Comparison of ENCODE assay signal across 8 cellular contexts in the genomic region with DNA sequence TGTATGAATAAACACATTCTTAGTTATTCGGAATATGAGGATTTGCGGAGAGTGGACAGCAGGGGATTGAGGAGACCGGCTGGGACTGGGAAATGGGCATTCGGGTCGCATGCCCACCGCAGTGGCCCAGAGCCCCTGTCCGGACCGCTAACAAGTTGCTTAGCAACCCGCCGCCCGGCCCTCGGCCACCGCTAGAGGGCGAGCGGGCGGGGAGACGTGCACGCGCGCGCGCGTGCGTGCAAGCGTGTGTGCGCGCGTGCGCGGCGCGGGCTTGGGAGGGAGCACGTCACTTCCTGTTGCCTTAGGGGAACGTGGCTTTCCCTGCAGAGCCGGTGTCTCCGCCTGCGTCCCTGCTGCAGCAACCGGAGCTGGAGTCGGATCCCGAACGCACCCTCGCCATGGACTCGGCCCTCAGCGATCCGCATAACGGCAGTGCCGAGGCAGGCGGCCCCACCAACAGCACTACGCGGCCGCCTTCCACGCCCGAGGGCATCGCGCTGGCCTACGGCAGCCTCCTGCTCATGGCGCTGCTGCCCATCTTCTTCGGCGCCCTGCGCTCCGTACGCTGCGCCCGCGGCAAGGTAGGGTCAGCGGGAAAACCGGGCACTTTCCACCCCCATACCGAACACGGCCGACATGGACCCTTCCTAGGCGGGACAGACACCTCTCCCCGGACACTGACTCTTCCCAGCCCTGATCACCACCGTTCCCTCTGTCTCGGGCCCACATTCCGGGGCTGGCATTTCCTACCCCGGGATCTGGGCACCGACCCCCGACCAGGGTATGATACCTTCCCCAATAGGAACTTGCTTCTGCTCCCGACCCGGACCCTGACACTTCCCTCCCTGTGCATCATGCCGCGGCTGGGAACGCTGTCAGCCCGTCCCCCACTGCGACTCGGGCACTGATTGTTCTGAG. TPM values are rescaled to one million over a fixed set of nuclear protein-coding genes. Genes with fewer than 3 reads are reported as not detected.
DNase-seq lines count a peak whose midpoint lies in the region; ATAC-seq and TF ChIP-seq lines count a peak whose summit lies in the region.

A gene with protein sequence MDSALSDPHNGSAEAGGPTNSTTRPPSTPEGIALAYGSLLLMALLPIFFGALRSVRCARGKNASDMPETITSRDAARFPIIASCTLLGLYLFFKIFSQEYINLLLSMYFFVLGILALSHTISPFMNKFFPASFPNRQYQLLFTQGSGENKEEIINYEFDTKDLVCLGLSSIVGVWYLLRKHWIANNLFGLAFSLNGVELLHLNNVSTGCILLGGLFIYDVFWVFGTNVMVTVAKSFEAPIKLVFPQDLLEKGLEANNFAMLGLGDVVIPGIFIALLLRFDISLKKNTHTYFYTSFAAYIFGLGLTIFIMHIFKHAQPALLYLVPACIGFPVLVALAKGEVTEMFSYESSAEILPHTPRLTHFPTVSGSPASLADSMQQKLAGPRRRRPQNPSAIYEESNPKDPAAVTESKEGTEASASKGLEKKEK (plus strand): TSS at position 289 of the 918 bp plus-strand sequence. CDS start 110 bp downstream, at position 399.

- TF ChIP-seq CTCF in GM12873 (IDR thresholded peaks at IDR 0.05; ENCODE audit: insufficient read depth, low read depth, low read length, missing control alignments): peak; percentile 93
- TF ChIP-seq CTCF in heart right ventricle (IDR thresholded peaks at IDR 0.05): peak; percentile 94 to 100 (median 98)
- TF ChIP-seq CTCF in upper lobe of right lung (IDR thresholded peaks at IDR 0.05): peak; percentile 97

- H3K9me3 ChIP-seq in heart right ventricle (no peaks in the 10 kb centered on the region), upper lobe of right lung (no peaks in the 10 kb centered on the region)

- H3K36me3 ChIP-seq in heart right ventricle (peaks cover 0 to 22% (median 0%) of the 10 kb centered on the region in 9 donors), upper lobe of right lung (no peaks in the 10 kb centered on the region)

- intact Hi-C loops in heart right ventricle (cut with DNase I) (no loop called here), posterior vena cava (cut with DNase I) (no loop called here), upper lobe of right lung (cut with DNase I) (no loop called here)

- peak; percentile 89 for ATAC-seq in HG02642 (IDR thresholded peaks at IDR 0.05; ENCODE audit: poor library complexity, unreplicated experiment)
- peak; percentile 96 to 98 (median 97) for ATAC-seq in heart right ventricle
- ATAC-seq in upper lobe of right lung: peak; percentile 99

- no peak within 1 kb of the TSS for H3K27ac ChIP-seq in adipose tissue (ENCODE audit: low read depth, low read length)
- peak within 1 kb of the TSS in 9 of 10 donors; percentile 80 to 93 (median 84) for H3K27ac ChIP-seq in heart right ventricle
- peak within 1 kb of the TSS; percentile 75 for H3K27ac ChIP-seq in upper lobe of right lung

- H3K4me3 ChIP-seq in heart right ventricle (peak within 1 kb of the TSS; percentile 63 to 99 (median 94)), upper lobe of right lung (peak within 1 kb of the TSS; percentile 66)

- DNase-seq in NCI-H1105 treated with DMSO at 0.1 percent for 48 hours (lab: John Stamatoyannopoulos, UW) (peak; percentile 90), T follicular helper cell (ENCODE audit: low read depth) (peak; percentile 84), heart right ventricle (peak; percentile 91 to 93), posterior vena cava (ENCODE audit: low spot score) (peak; percentile 97), upper lobe of right lung (peak; percentile 95)

- peaks cover 15 to 51% (median 34%) of the 10 kb centered on the region in 9 donors for H3K4me1 ChIP-seq in heart right ventricle
- peaks cover 26% of the 10 kb centered on the region for H3K4me1 ChIP-seq in upper lobe of right lung

- WGBS in adipose tissue, 3 donors: 0 to 1% (median 0%) methylated on average over 73 to 86 of the region's 86 CpGs
- WGBS in heart right ventricle, 2 donors: 0% methylated on average over 83 to 86 of the region's 86 CpGs

- H3K27me3 ChIP-seq in heart right ventricle: no peaks in the 10 kb centered on the region
- H3K27me3 ChIP-seq in upper lobe of right lung: no peaks in the 10 kb centered on the region

RNA-seq across cellular contexts. Expression of the gene that starts here (rescaled TPM):
- polyA plus RNA-seq in adipose tissue (100 to 1,000 TPM in 2 of 3 donors, 10 to 100 TPM in 1; 69.4 to 265 (median 105) TPM), heart right ventricle (100 to 1,000 TPM in 1 of 2 donors, 10 to 100 TPM in 1; 65.1 to 102 TPM)
- total RNA-seq in heart right ventricle (10 to 100 TPM; 27.5 to 71.6 (median 33.5) TPM), posterior vena cava (100 to 1,000 TPM; 118 TPM), upper lobe of right lung (169 TPM)
